1 cellular context compared by ENCODE assay signal in genomic region chr17:17683710-17684365, GRCh38.
A peak's percentile ranks its signal among the peaks of the same experiment; 100 is the strongest.
TF ChIP-seq lines count a peak whose summit lies in the region.

No MANE protein-coding gene starts in this region.

TF ChIP-seq in HepG2, 621 proteins besides CTCF, POLR2A, EP300 and RAD21 (continued from another document):
- TF ChIP-seq HNF1B (CRISPR knock-in tag; IDR thresholded peaks at IDR 0.05): 0 out of 2 replicates have a peak, but pooled peaks have one; percentile 1
- TF ChIP-seq MIER3 (CRISPR knock-in tag; IDR thresholded peaks at IDR 0.05; ENCODE audit: borderline replicate concordance): no peak
- no peak for TF ChIP-seq RARG (CRISPR knock-in tag; IDR thresholded peaks at IDR 0.05; ENCODE audit: low read depth)
- TF ChIP-seq SPEN (CRISPR knock-in tag; IDR thresholded peaks at IDR 0.05; ENCODE audit: low read depth): no peak
- no peak for TF ChIP-seq HHEX (CRISPR knock-in tag; IDR thresholded peaks at IDR 0.05)
- TF ChIP-seq ZNF121 (CRISPR knock-in tag; IDR thresholded peaks at IDR 0.05): peak; percentile 64
- TF ChIP-seq ZBTB14 (CRISPR knock-in tag; IDR thresholded peaks at IDR 0.05): no peak
